Comparison of ENCODE assay signal across 4 cellular contexts in the genomic region with DNA sequence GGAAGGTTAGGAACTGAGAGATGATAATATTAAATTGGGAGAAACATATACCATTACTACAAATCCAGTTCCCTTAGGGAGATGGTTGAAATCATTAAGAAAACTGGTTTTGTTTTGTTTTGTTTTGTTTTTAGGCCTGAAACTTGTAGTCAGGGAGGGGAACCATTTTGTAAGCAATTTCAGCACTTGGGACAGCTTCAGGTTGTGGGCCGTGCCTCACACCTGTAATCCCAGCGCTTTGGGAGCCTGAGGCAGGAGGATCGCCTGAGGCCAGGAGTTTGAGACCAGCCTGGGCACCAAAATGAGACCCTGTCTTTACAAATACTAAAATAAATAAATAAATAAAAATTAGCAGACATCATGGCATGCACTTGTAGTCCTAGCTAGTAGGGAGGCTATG.
TF ChIP-seq lines count a peak whose summit lies in the region.

No MANE protein-coding gene starts in this region.

TF ChIP-seq in SK-N-SH, 30 proteins besides CTCF, POLR2A, EP300 and RAD21 (continued from another document and continues in another):
- peak; percentile 76; the same call in 1 of the 2 replicates for TF ChIP-seq REST (IDR thresholded peaks at IDR 0.05; ENCODE audit: low read depth, low read length)
- no peak for TF ChIP-seq SIN3A (IDR thresholded peaks at IDR 0.05; ENCODE audit: borderline replicate concordance, low read depth, low read length)
- TF ChIP-seq GABPA (IDR thresholded peaks at IDR 0.05; ENCODE audit: low read depth): no peak
- TF ChIP-seq, protein P1, sequence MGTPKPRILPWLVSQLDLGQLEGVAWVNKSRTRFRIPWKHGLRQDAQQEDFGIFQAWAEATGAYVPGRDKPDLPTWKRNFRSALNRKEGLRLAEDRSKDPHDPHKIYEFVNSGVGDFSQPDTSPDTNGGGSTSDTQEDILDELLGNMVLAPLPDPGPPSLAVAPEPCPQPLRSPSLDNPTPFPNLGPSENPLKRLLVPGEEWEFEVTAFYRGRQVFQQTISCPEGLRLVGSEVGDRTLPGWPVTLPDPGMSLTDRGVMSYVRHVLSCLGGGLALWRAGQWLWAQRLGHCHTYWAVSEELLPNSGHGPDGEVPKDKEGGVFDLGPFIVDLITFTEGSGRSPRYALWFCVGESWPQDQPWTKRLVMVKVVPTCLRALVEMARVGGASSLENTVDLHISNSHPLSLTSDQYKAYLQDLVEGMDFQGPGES (IDR thresholded peaks at IDR 0.05; ENCODE audit: low read depth, low read length): no peak
- no peak for TF ChIP-seq USF2 (IDR thresholded peaks at IDR 0.05; ENCODE audit: borderline replicate concordance, low read depth, low read length)
- TF ChIP-seq RFX5 (IDR thresholded peaks at IDR 0.05; ENCODE audit: low read length): no peak

TF ChIP-seq in SK-N-SH treated with all-trans-retinoic acid at 6 μM for 48 hours, 23 proteins besides CTCF, POLR2A, EP300 and RAD21 (continued from another document and continues in another):
- TF ChIP-seq, protein P2, sequence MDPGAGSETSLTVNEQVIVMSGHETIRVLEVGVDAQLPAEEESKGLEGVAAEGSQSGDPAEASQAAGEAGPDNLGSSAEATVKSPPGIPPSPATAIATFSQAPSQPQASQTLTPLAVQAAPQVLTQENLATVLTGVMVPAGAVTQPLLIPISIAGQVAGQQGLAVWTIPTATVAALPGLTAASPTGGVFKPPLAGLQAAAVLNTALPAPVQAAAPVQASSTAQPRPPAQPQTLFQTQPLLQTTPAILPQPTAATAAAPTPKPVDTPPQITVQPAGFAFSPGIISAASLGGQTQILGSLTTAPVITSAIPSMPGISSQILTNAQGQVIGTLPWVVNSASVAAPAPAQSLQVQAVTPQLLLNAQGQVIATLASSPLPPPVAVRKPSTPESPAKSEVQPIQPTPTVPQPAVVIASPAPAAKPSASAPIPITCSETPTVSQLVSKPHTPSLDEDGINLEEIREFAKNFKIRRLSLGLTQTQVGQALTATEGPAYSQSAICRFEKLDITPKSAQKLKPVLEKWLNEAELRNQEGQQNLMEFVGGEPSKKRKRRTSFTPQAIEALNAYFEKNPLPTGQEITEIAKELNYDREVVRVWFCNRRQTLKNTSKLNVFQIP (CRISPR knock-in tag; IDR thresholded peaks at IDR 0.05; ENCODE audit: borderline replicate concordance, low read depth): no peak
- TF ChIP-seq ZFP30 (CRISPR knock-in tag; IDR thresholded peaks at IDR 0.05): no peak
- TF ChIP-seq ZNF565 (CRISPR knock-in tag; conservative IDR thresholded peaks at IDR 0.05; ENCODE audit: low read depth): no peak
- no peak for TF ChIP-seq CSDC2 (CRISPR knock-in tag; IDR thresholded peaks at IDR 0.05)
- no peak for TF ChIP-seq ZC3H10 (CRISPR knock-in tag; IDR thresholded peaks at IDR 0.05)
- TF ChIP-seq SNAI2 (CRISPR knock-in tag; IDR thresholded peaks at IDR 0.05): no peak
- TF ChIP-seq, protein P3, sequence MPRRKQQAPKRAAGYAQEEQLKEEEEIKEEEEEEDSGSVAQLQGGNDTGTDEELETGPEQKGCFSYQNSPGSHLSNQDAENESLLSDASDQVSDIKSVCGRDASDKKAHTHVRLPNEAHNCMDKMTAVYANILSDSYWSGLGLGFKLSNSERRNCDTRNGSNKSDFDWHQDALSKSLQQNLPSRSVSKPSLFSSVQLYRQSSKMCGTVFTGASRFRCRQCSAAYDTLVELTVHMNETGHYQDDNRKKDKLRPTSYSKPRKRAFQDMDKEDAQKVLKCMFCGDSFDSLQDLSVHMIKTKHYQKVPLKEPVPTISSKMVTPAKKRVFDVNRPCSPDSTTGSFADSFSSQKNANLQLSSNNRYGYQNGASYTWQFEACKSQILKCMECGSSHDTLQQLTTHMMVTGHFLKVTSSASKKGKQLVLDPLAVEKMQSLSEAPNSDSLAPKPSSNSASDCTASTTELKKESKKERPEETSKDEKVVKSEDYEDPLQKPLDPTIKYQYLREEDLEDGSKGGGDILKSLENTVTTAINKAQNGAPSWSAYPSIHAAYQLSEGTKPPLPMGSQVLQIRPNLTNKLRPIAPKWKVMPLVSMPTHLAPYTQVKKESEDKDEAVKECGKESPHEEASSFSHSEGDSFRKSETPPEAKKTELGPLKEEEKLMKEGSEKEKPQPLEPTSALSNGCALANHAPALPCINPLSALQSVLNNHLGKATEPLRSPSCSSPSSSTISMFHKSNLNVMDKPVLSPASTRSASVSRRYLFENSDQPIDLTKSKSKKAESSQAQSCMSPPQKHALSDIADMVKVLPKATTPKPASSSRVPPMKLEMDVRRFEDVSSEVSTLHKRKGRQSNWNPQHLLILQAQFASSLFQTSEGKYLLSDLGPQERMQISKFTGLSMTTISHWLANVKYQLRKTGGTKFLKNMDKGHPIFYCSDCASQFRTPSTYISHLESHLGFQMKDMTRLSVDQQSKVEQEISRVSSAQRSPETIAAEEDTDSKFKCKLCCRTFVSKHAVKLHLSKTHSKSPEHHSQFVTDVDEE (CRISPR knock-in tag; IDR thresholded peaks at IDR 0.05): no peak
- TF ChIP-seq ISL1 (CRISPR knock-in tag; IDR thresholded peaks at IDR 0.05): no peak
- TF ChIP-seq OSR1 (CRISPR knock-in tag; IDR thresholded peaks at IDR 0.05): no peak
- no peak for TF ChIP-seq TOX (CRISPR knock-in tag; IDR thresholded peaks at IDR 0.05; ENCODE audit: borderline replicate concordance)

TF ChIP-seq in HEK293, 187 proteins besides CTCF, POLR2A, EP300 and RAD21 (continued from another document):
- TF ChIP-seq REST (tag by site-specific recombination; IDR thresholded peaks at IDR 0.05): peak; percentile 78

TF ChIP-seq in GM12878, 131 proteins besides CTCF, POLR2A, EP300 and RAD21 (continued from another document):
- peak; percentile 49; the same call in 1 of the 2 replicates for TF ChIP-seq REST (IDR thresholded peaks at IDR 0.05; ENCODE audit: low read depth, low read length)
